Comparison of ENCODE assay signal across 1 cellular context in genomic region chr12:82314406-82314892, GRCh38.
TF ChIP-seq lines count a peak whose summit lies in the region.

No MANE protein-coding gene starts in this region.

TF ChIP-seq in HepG2, 621 proteins besides CTCF, POLR2A, EP300 and RAD21 (continued from another document):
- 0 out of 2 replicates have a peak, but pooled peaks have one; percentile 19 for TF ChIP-seq TFDP2 (CRISPR knock-in tag; IDR thresholded peaks at IDR 0.05)
- no peak for TF ChIP-seq HNRNPLL (IDR thresholded peaks at IDR 0.05; ENCODE audit: low read depth, low read length, poor library complexity, severe bottlenecking)
- TF ChIP-seq HHEX (CRISPR knock-in tag; IDR thresholded peaks at IDR 0.05) = no peak
- TF ChIP-seq KIAA2018 (CRISPR knock-in tag; IDR thresholded peaks at IDR 0.05; ENCODE audit: borderline replicate concordance) = no peak
- TF ChIP-seq ZNF180 (CRISPR knock-in tag; IDR thresholded peaks at IDR 0.05; ENCODE audit: borderline replicate concordance, low read depth) = no peak
- no peak for TF ChIP-seq MYPOP (CRISPR knock-in tag; IDR thresholded peaks at IDR 0.05)
- TF ChIP-seq DNMT3B (CRISPR knock-in tag; conservative IDR thresholded peaks at IDR 0.05) = no peak
- no peak for TF ChIP-seq SIN3B (IDR thresholded peaks at IDR 0.05; ENCODE audit: low read length)
- no peak for TF ChIP-seq ZBTB4 (CRISPR knock-in tag; IDR thresholded peaks at IDR 0.05; ENCODE audit: borderline replicate concordance)
- TF ChIP-seq ELF3 (CRISPR knock-in tag; IDR thresholded peaks at IDR 0.05) = peak; percentile 30; the same call in 1 of the 2 replicates
- no peak for TF ChIP-seq FUBP1 (CRISPR knock-in tag; IDR thresholded peaks at IDR 0.05; ENCODE audit: borderline replicate concordance)
- TF ChIP-seq MEIS1 (CRISPR knock-in tag; IDR thresholded peaks at IDR 0.05; ENCODE audit: borderline replicate concordance) = no peak
- TF ChIP-seq KDM2A (CRISPR knock-in tag; IDR thresholded peaks at IDR 0.05; ENCODE audit: borderline replicate concordance, low read depth) = peak; percentile 57; the same call in 1 of the 2 replicates
- TF ChIP-seq ZNF773 (CRISPR knock-in tag; IDR thresholded peaks at IDR 0.05; ENCODE audit: borderline replicate concordance) = no peak
- peak; percentile 70 for TF ChIP-seq SALL1 (CRISPR knock-in tag; IDR thresholded peaks at IDR 0.05)
- TF ChIP-seq CEBPG (CRISPR knock-in tag; IDR thresholded peaks at IDR 0.05) = 0 out of 2 replicates have a peak, but pooled peaks have one; percentile 45
- no peak; the same call in 1 of the 2 replicates for TF ChIP-seq ZFY (CRISPR knock-in tag; IDR thresholded peaks at IDR 0.05)
- no peak for TF ChIP-seq TBP (CRISPR knock-in tag; IDR thresholded peaks at IDR 0.05)
- peak; percentile 66 for TF ChIP-seq ELF1 (CRISPR knock-in tag; IDR thresholded peaks at IDR 0.05)
- TF ChIP-seq KLF6 (CRISPR knock-in tag; IDR thresholded peaks at IDR 0.05) = no peak
- peak; percentile 64; the same call in 1 of the 2 replicates for TF ChIP-seq ETV5 (CRISPR knock-in tag; IDR thresholded peaks at IDR 0.05; ENCODE audit: borderline replicate concordance)
- no peak for TF ChIP-seq ZNF143 (CRISPR knock-in tag; IDR thresholded peaks at IDR 0.05)
- 0 out of 2 replicates have a peak, but pooled peaks have one; percentile 38 for TF ChIP-seq ZNF572 (CRISPR knock-in tag; IDR thresholded peaks at IDR 0.05)
TF ChIP-seq in HepG2: peak in this region for 52.
